In the genomic region with DNA sequence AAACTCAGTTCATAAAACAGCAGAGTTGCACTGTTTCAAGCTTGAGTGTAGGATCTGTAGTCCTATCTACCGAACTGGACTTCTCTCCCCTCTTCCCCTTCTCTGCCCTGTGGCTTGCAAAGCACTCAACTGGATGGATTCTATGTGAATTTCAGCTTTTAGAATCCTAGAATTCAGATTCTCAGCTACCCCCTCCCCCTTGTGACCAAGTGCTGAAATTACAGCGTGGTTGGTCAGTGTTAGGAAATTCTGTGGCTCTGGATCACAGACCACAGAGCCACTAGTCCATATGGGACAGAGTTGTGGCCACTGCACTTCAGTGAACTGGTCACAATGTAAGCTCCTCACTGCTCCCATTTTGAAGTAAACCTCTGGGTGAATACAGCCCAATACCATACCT, we compare ENCODE assay signal across 9 cellular contexts.
A peak's percentile ranks its signal among the peaks of the same experiment; 100 is the strongest.
DNase-seq lines count a peak whose midpoint lies in the region; ATAC-seq and TF ChIP-seq lines count a peak whose summit lies in the region.
"Had no signal": no experiment of that assay in that cellular context is flagged by ENCODE, and none has a peak within 500 bp of the region (broad histone marks: within the 10 kb centered on the region; RNA-seq: fewer than 3 reads in every experiment).

No MANE protein-coding gene starts in this region.

- H3K27me3 ChIP-seq in heart right ventricle = peaks cover 0 to 24% (median 0%) of the 10 kb centered on the region in 7 donors
- no peaks in the 10 kb centered on the region for H3K27me3 ChIP-seq in NT2/D1 (ENCODE audit: insufficient read depth, insufficient read length)

- DNase-seq in heart right ventricle = no peak
- no peak for DNase-seq in Right ventricle myocardium superior
- peak; percentile 22 for DNase-seq in NT2/D1 (ENCODE audit: low read depth, low spot score)
- DNase-seq in fibroblast of pulmonary artery (ENCODE audit: low read depth) = peak; percentile 0
- no peak for DNase-seq in stimulated activated CD8-positive, alpha-beta memory T cell treated with anti-CD3 and anti-CD28 coated beads, Interleukin-4, amount 100 ng/mL, for 48 hours
- DNase-seq in amniotic stem cell (lab: John Stamatoyannopoulos, UW) = no peak
- no peak for DNase-seq in GDM1 (lab: John Stamatoyannopoulos, UW)
- DNase-seq: stimulated activated naive CD8-positive, alpha-beta T cell treated with anti-CD3 and anti-CD28 coated beads, Interleukin-15, Interleukin-2, amounts not matched to agents 100 U/mL and 50 U/mL, for 24 hours had no signal

- H3K9me3 ChIP-seq in heart right ventricle = no peaks in the 10 kb centered on the region
- no peaks in the 10 kb centered on the region for H3K9me3 ChIP-seq in NT2/D1 (ENCODE audit: insufficient read depth, low read length)

- TF ChIP-seq CTCF in heart right ventricle (IDR thresholded peaks at IDR 0.05) (peak in 7 of 9 donors; percentile 28 to 51 (median 38)), fibroblast of pulmonary artery (IDR thresholded peaks at IDR 0.05; ENCODE audit: low read length, missing control alignments) (peak; percentile 18)

- H3K4me1 ChIP-seq in heart right ventricle = no peaks in the 10 kb centered on the region
- no peaks in the 10 kb centered on the region for H3K4me1 ChIP-seq in NT2/D1 (ENCODE audit: insufficient read depth, insufficient read length)

- H3K9ac ChIP-seq in NT2/D1 (ENCODE audit: insufficient read length, low read depth) = no peak overlapping the region

- no peak overlapping the region for H3K4me3 ChIP-seq in heart right ventricle
- no peak overlapping the region for H3K4me3 ChIP-seq in NT2/D1 (ENCODE audit: insufficient read length, low read depth)
- H3K4me3 ChIP-seq in fibroblast of pulmonary artery (replicated peaks; ENCODE audit: low read depth, low read length) = no peak overlapping the region

- WGBS in heart right ventricle, 2 donors = 21 to 29% methylated on average over 2 of the region's 2 CpGs

- intact Hi-C loops in heart right ventricle (cut with DNase I) (loop anchor here in 4 of 10 donors (5.0 to 10.0 kb wide), 3 partner anchors 272 to 282 kb away; a partner anchor contains a TSS), Right ventricle myocardium superior (cut with DNase I) (no loop called here)

- ATAC-seq in heart right ventricle = no peak
- no peak for ATAC-seq in Right ventricle myocardium superior (ENCODE audit: poor library complexity)
- no peak for ATAC-seq in GM19324 (IDR thresholded peaks at IDR 0.05; ENCODE audit: low FRiP score, unreplicated experiment)
- ATAC-seq: stimulated activated naive CD8-positive, alpha-beta T cell treated with anti-CD3 and anti-CD28 coated beads, Interleukin-15, Interleukin-2, amounts not matched to agents 100 U/mL and 50 U/mL, for 24 hours had no signal

- H3K36me3 ChIP-seq in heart right ventricle (no peaks in the 10 kb centered on the region), NT2/D1 (ENCODE audit: insufficient read depth, insufficient read length, low read length) (no peaks in the 10 kb centered on the region)

- H3K27ac ChIP-seq in heart right ventricle = no peak overlapping the region

Comparison
In these comparisons a context has a peak if more than half of its experiments do, and no peak if none do; other contexts are left out.
1. DNase-seq: peak in NT2/D1 (single experiment) and fibroblast of pulmonary artery (single experiment); none in heart right ventricle (0 of 2), Right ventricle myocardium superior (single experiment), stimulated activated CD8-positive, alpha-beta memory T cell treated with anti-CD3 and anti-CD28 coated beads, Interleukin-4, amount 100 ng/mL, for 48 hours (single experiment), amniotic stem cell (single experiment) and GDM1 (single experiment).